Comparison of ENCODE assay signal across 1 cellular context in genomic region chr14:59870277-59871165, GRCh38.
TF ChIP-seq lines count a peak whose summit lies in the region.

A gene with protein sequence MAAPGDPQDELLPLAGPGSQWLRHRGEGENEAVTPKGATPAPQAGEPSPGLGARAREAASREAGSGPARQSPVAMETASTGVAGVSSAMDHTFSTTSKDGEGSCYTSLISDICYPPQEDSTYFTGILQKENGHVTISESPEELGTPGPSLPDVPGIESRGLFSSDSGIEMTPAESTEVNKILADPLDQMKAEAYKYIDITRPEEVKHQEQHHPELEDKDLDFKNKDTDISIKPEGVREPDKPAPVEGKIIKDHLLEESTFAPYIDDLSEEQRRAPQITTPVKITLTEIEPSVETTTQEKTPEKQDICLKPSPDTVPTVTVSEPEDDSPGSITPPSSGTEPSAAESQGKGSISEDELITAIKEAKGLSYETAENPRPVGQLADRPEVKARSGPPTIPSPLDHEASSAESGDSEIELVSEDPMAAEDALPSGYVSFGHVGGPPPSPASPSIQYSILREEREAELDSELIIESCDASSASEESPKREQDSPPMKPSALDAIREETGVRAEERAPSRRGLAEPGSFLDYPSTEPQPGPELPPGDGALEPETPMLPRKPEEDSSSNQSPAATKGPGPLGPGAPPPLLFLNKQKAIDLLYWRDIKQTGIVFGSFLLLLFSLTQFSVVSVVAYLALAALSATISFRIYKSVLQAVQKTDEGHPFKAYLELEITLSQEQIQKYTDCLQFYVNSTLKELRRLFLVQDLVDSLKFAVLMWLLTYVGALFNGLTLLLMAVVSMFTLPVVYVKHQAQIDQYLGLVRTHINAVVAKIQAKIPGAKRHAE (minus strand): TSS chr14:59870776. CDS start chr14:59870630, 146 bp downstream.

TF ChIP-seq in H1, 55 proteins besides CTCF, POLR2A, EP300 and RAD21:
- TF ChIP-seq CREB1 (IDR thresholded peaks at IDR 0.05) (peak; percentile 47; the same call in 1 of the 2 replicates), BACH1 (IDR thresholded peaks at IDR 0.05; ENCODE audit: low read length) (no peak), HDAC6 (IDR thresholded peaks at IDR 0.05; ENCODE audit: low read depth, low read length) (no peak), NRF1 (IDR thresholded peaks at IDR 0.05; ENCODE audit: low read depth, low read length) (no peak), TEAD4 (IDR thresholded peaks at IDR 0.05; ENCODE audit: low read depth, low read length) (no peak), HDAC2 (IDR thresholded peaks at IDR 0.05; ENCODE audit: borderline replicate concordance in 1 of 2, low read depth in 2 of 2, low read length in 2 of 2) (no peak), CHD7 (IDR thresholded peaks at IDR 0.05; ENCODE audit: insufficient replicate concordance, low read length) (no peak), SIX5 (IDR thresholded peaks at IDR 0.05; ENCODE audit: low read depth, low read length) (no peak), TBP (IDR thresholded peaks at IDR 0.05; ENCODE audit: low read depth, low read length) (no peak; the same call in 1 of the 2 replicates), RXRA (IDR thresholded peaks at IDR 0.05; ENCODE audit: insufficient read depth, low read depth, low read length) (no peak), RNF2 (IDR thresholded peaks at IDR 0.05; ENCODE audit: borderline replicate concordance, low read depth, low read length, missing control alignments, poor library complexity, severe bottlenecking) (peak; percentile 49), SP4 (IDR thresholded peaks at IDR 0.05; ENCODE audit: low read length) (no peak), MAFK (IDR thresholded peaks at IDR 0.05; ENCODE audit: low read depth, low read length) (no peak), BCL11A (IDR thresholded peaks at IDR 0.05; ENCODE audit: low read depth in 2 of 2, low read length in 2 of 2) (no peak), ATF3 (IDR thresholded peaks at IDR 0.05; ENCODE audit: insufficient read depth, low read depth, low read length) (no peak), POU5F1 (IDR thresholded peaks at IDR 0.05; ENCODE audit: low read depth, low read length) (no peak), RFX5 (IDR thresholded peaks at IDR 0.05; ENCODE audit: borderline replicate concordance, low read depth, low read length) (no peak), TAF7 (optimal IDR thresholded peaks at IDR 0.05; ENCODE audit: borderline replicate concordance, low read depth, low read length) (no peak), CHD2 (IDR thresholded peaks at IDR 0.05; ENCODE audit: low read length) (no peak), JUND (IDR thresholded peaks at IDR 0.05; ENCODE audit: low read length) (no peak), CTBP2 (IDR thresholded peaks at IDR 0.05; ENCODE audit: borderline replicate concordance, insufficient read depth, insufficient read length, low read length) (no peak), SIN3A (conservative IDR thresholded peaks at IDR 0.05 in 1 of 2, IDR thresholded peaks at IDR 0.05 in 1 of 2; ENCODE audit: low read depth in 1 of 2, low read length in 2 of 2) (no peak), YY1 (IDR thresholded peaks at IDR 0.05; ENCODE audit: low read depth, low read length) (peak; percentile 53; the same call in 1 of the 2 replicates), CBX5 (IDR thresholded peaks at IDR 0.05; ENCODE audit: low read depth, low read length) (no peak), ASH2L (IDR thresholded peaks at IDR 0.05; ENCODE audit: low read length) (peak; percentile 73), JUN (IDR thresholded peaks at IDR 0.05; ENCODE audit: low read depth, low read length) (no peak), EGR1 (IDR thresholded peaks at IDR 0.05; ENCODE audit: borderline replicate concordance, low read depth, low read length) (no peak), KDM5A (IDR thresholded peaks at IDR 0.05; ENCODE audit: low read length) (no peak), PHF8 (conservative IDR thresholded peaks at IDR 0.05; ENCODE audit: low read depth, low read length) (no peak; the same call in 1 of the 2 replicates), POLR2AphosphoS5 (IDR thresholded peaks at IDR 0.05; ENCODE audit: low read depth, low read length) (no peak), CEBPB (IDR thresholded peaks at IDR 0.05; ENCODE audit: low read depth, low read length) (no peak), FOSL1 (IDR thresholded peaks at IDR 0.05; ENCODE audit: insufficient read depth, low read depth, low read length) (no peak), EZH2 (IDR thresholded peaks at IDR 0.05; ENCODE audit: low read depth, low read length, severe bottlenecking) (peak; percentile 72), SUZ12 (IDR thresholded peaks at IDR 0.05; ENCODE audit: low read length) (peak; percentile 49), SAP30 (IDR thresholded peaks at IDR 0.05; ENCODE audit: insufficient read depth, insufficient replicate concordance, low read length) (no peak), KDM4A (IDR thresholded peaks at IDR 0.05; ENCODE audit: low read depth, low read length, severe bottlenecking) (peak; percentile 84), SP1 (IDR thresholded peaks at IDR 0.05; ENCODE audit: low read depth, low read length) (no peak), E2F6 (IDR thresholded peaks at IDR 0.05) (0 out of 2 replicates have a peak, but pooled peaks have one; percentile 50), CBX8 (IDR thresholded peaks at IDR 0.05; ENCODE audit: borderline replicate concordance, low read depth, low read length) (no peak), GTF2F1 (IDR thresholded peaks at IDR 0.05; ENCODE audit: borderline replicate concordance, low read depth, low read length) (no peak), SRF (IDR thresholded peaks at IDR 0.05; ENCODE audit: low read depth, low read length) (no peak), GABPA (IDR thresholded peaks at IDR 0.05; ENCODE audit: borderline replicate concordance, insufficient read depth, low read length) (no peak), SIRT6 (IDR thresholded peaks at IDR 0.05; ENCODE audit: low read length) (no peak), KDM1A (IDR thresholded peaks at IDR 0.05; ENCODE audit: borderline replicate concordance, low read length) (no peak), BRCA1 (IDR thresholded peaks at IDR 0.05; ENCODE audit: low read depth, low read length) (no peak), SP2 (IDR thresholded peaks at IDR 0.05; ENCODE audit: low read length) (no peak), CHD1 (IDR thresholded peaks at IDR 0.05; ENCODE audit: low read depth, low read length) (no peak), TCF12 (IDR thresholded peaks at IDR 0.05; ENCODE audit: low read depth, low read length) (no peak), TAF1 (IDR thresholded peaks at IDR 0.05; ENCODE audit: low read depth, low read length) (no peak), RBBP5 (IDR thresholded peaks at IDR 0.05; ENCODE audit: borderline replicate concordance, low read depth, low read length) (peak; percentile 55; the same call in 1 of the 2 replicates), ZNF274 (IDR thresholded peaks at IDR 0.05; ENCODE audit: borderline replicate concordance, extremely low read depth, low read length) (no peak), NANOG (IDR thresholded peaks at IDR 0.05; ENCODE audit: insufficient read depth, low read depth, low read length, poor library complexity, severe bottlenecking) (no peak)
- TF ChIP-seq, protein P1, sequence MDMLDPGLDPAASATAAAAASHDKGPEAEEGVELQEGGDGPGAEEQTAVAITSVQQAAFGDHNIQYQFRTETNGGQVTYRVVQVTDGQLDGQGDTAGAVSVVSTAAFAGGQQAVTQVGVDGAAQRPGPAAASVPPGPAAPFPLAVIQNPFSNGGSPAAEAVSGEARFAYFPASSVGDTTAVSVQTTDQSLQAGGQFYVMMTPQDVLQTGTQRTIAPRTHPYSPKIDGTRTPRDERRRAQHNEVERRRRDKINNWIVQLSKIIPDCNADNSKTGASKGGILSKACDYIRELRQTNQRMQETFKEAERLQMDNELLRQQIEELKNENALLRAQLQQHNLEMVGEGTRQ (IDR thresholded peaks at IDR 0.05; ENCODE audit: low read length) = no peak
- TF ChIP-seq, protein P2, sequence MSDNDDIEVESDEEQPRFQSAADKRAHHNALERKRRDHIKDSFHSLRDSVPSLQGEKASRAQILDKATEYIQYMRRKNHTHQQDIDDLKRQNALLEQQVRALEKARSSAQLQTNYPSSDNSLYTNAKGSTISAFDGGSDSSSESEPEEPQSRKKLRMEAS (IDR thresholded peaks at IDR 0.05) = no peak; the same call in 1 of the 2 replicates
- TF ChIP-seq, protein P3, sequence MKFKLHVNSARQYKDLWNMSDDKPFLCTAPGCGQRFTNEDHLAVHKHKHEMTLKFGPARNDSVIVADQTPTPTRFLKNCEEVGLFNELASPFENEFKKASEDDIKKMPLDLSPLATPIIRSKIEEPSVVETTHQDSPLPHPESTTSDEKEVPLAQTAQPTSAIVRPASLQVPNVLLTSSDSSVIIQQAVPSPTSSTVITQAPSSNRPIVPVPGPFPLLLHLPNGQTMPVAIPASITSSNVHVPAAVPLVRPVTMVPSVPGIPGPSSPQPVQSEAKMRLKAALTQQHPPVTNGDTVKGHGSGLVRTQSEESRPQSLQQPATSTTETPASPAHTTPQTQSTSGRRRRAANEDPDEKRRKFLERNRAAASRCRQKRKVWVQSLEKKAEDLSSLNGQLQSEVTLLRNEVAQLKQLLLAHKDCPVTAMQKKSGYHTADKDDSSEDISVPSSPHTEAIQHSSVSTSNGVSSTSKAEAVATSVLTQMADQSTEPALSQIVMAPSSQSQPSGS (IDR thresholded peaks at IDR 0.05; ENCODE audit: low read length) = no peak
